Comparison of ENCODE assay signal across 18 cellular contexts in the genomic region with DNA sequence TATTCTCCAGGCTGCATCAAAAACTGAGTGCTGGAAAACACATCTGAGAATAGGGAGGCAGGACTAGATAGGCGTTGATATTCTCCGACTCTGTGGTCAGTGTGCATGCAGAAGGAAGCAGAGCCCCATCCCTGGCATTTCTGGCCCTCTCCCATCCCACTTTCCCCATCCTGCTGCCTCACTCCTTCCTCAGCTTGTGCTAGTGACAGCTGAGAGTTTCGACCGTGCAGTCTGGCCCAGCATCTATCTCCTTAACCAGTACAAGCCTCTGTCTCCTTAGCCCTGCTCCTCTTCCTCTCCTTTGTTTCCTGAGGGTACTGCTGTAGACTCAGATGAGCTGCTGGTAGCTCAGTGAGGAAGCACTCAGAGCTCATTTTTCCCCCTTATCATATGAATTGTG.
"Had no signal": no experiment of that assay in that cellular context is flagged by ENCODE, and none has a peak within 500 bp of the region (broad histone marks: within the 10 kb centered on the region; RNA-seq: fewer than 3 reads in every experiment).

No MANE protein-coding gene starts in this region.

- H3K9me3 Mint-ChIP-seq: natural killer cell; stimulated activated naive B cell treated with anti-CD40 and anti-IgM and Interleukin-4, amounts not matched to agents 10 μg/mL and 1 μg/mL and 100 μg/mL, for 72 hours had no signal

- H3K36me3 Mint-ChIP-seq: natural killer cell; stimulated activated naive B cell treated with anti-CD40 and anti-IgM and Interleukin-4, amounts not matched to agents 10 μg/mL and 1 μg/mL and 100 μg/mL, for 72 hours had no signal

- H3K4me1 ChIP-seq: heart right ventricle, sigmoid colon, stomach had no signal

- ATAC-seq: esophagus mucosa; heart right ventricle; left lobe of liver; mucosa of descending colon; natural killer cell; stimulated activated naive B cell treated with anti-CD40 and anti-IgM and Interleukin-4, amounts not matched to agents 10 μg/mL and 1 μg/mL and 100 μg/mL, for 72 hours had no signal

- H3K4me1 Mint-ChIP-seq: stimulated activated naive B cell treated with anti-CD40 and anti-IgM and Interleukin-4, amounts not matched to agents 10 μg/mL and 1 μg/mL and 100 μg/mL, for 72 hours had no signal

- H3K4me3 Mint-ChIP-seq: natural killer cell; stimulated activated naive B cell treated with anti-CD40 and anti-IgM and Interleukin-4, amounts not matched to agents 10 μg/mL and 1 μg/mL and 100 μg/mL, for 72 hours had no signal

- H3K4me3 ChIP-seq: dorsolateral prefrontal cortex, heart right ventricle, mucosa of descending colon, sigmoid colon, skin epidermis, stomach had no signal

- DNase-seq: cortex of kidney; dorsolateral prefrontal cortex; effector CD8-positive, alpha-beta T cell; heart right ventricle; mammary epithelial cell; mucosa of descending colon; natural killer cell; posterior cingulate gyrus; sigmoid colon; stimulated activated CD4-positive, alpha-beta T cell treated with anti-CD3 and anti-CD28 coated beads, Interleukin-2, amount 100 ng/mL, for 24 hours; stimulated activated CD4-positive, alpha-beta T cell treated with anti-CD3 and anti-CD28 coated beads, Interleukin-4, amount 100 ng/mL, for 4 hours; stimulated activated naive B cell treated with anti-CD40 and anti-IgM and Interleukin-4, amounts not matched to agents 10 μg/mL and 1 μg/mL and 100 μg/mL, for 72 hours; stomach; substantia nigra had no signal

- H3K27ac ChIP-seq: dorsolateral prefrontal cortex, heart right ventricle, neutrophil, sigmoid colon, skin epidermis, stomach had no signal

- H3K36me3 ChIP-seq: heart right ventricle, neutrophil, sigmoid colon, stomach had no signal

- H3K27ac Mint-ChIP-seq: natural killer cell; stimulated activated naive B cell treated with anti-CD40 and anti-IgM and Interleukin-4, amounts not matched to agents 10 μg/mL and 1 μg/mL and 100 μg/mL, for 72 hours had no signal

- H3K27me3 Mint-ChIP-seq: stimulated activated naive B cell treated with anti-CD40 and anti-IgM and Interleukin-4, amounts not matched to agents 10 μg/mL and 1 μg/mL and 100 μg/mL, for 72 hours had no signal

- H3K27me3 ChIP-seq: dorsolateral prefrontal cortex, heart right ventricle, neutrophil, sigmoid colon, stomach had no signal

- H3K9me3 ChIP-seq: heart right ventricle, mucosa of descending colon, neutrophil, sigmoid colon, stomach had no signal
